9 cellular contexts compared by ENCODE assay signal in the genomic region with DNA sequence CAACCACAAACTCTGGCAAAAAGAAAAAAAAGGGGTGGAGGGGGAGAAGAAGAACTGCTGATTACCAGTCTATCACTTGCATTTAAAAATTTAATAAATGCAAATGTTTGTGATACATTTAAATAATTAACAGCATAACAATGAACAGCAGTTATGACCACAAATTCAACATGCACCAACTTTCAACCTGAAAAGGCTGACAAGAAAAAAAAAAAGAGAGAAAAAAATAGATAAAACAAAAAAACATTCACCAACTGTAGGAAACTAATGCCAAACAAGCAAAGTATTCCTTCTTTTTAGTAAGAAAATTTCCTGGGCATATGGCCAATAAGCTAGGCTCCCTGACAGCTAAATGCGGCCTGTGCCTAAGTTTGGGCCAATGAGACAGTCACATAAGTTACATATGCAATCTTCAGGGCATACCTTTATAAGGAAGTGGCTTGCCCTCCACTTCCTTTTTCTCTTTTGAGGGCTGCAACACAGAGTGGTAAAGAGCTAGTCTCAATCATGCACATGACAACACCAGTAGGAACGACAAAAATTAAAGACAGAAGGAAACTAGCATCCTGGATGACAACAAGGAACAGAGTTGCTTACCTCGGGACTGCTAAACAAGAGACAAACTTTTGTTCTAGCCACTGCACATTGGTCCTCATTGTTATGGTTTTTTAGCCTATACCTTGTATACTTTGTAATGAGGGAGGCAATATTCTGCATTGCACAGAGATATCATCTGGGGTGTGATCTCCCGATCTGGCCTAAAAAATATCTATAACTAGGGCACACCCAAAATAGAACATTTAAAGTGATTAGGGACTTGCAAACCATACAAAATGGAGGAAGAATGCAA. TPM values are rescaled to one million over a fixed set of nuclear protein-coding genes. Genes with fewer than 3 reads are reported as not detected.
A peak's percentile ranks its signal among the peaks of the same experiment; 100 is the strongest.
DNase-seq lines count a peak whose midpoint lies in the region; ATAC-seq, FAIRE-seq and TF ChIP-seq lines count a peak whose summit lies in the region.
"Had no signal": no experiment of that assay in that cellular context is flagged by ENCODE, and none has a peak within 500 bp of the region (broad histone marks: within the 10 kb centered on the region; RNA-seq: fewer than 3 reads in every experiment).

No MANE protein-coding gene starts in this region.

- ATAC-seq in GM19455 (IDR thresholded peaks at IDR 0.05; ENCODE audit: unreplicated experiment) (peak; percentile 71), HG03457 (IDR thresholded peaks at IDR 0.05; ENCODE audit: unreplicated experiment) (peak; percentile 66)

- H3K4me1 ChIP-seq in CD8-positive, alpha-beta memory T cell (ENCODE audit: insufficient read depth, low read length), result peaks cover 84% of the 10 kb centered on the region
- peaks cover 7% of the 10 kb centered on the region for H3K4me1 ChIP-seq in endothelial cell of umbilical vein (ENCODE audit: control insufficient read depth, extremely low read depth, insufficient read depth, low read length)

- dilution Hi-C loops in endothelial cell of umbilical vein (cut with MboI; ENCODE audit: extremely low pct_ligation_motif_present, low sequenced_read_pairs), result no loop called here

- TF ChIP-seq CTCF in endothelial cell of umbilical vein (IDR thresholded peaks at IDR 0.05; ENCODE audit: extremely low read depth in 1 of 2, insufficient read depth in 1 of 2, low read depth in 1 of 2, low read length in 2 of 2), result no peak

- peak overlapping the region; percentile 11 for H3K4me3 ChIP-seq in CD8-positive, alpha-beta memory T cell (ENCODE audit: low read length)
- H3K4me3 ChIP-seq in endothelial cell of umbilical vein (replicated peaks in 1 of 3; ENCODE audit: insufficient read depth in 1 of 3, low read depth in 1 of 3, low read length in 3 of 3), result no peak overlapping the region

- no peaks in the 10 kb centered on the region for H3K9me3 ChIP-seq in CD8-positive, alpha-beta memory T cell (ENCODE audit: low read length)
- no peaks in the 10 kb centered on the region for H3K9me3 ChIP-seq in endothelial cell of umbilical vein (replicated peaks; ENCODE audit: control insufficient read depth, insufficient read depth, low read length)

- intact Hi-C loops in endothelial cell of umbilical vein (cut with micrococcal nuclease), result no loop called here

- H3K27ac ChIP-seq in CD8-positive, alpha-beta memory T cell (ENCODE audit: low read depth, low read length), result peak overlapping the region; percentile 52
- H3K27ac ChIP-seq in endothelial cell of umbilical vein (ENCODE audit: insufficient read depth, low read depth, low read length), result no peak overlapping the region

- FAIRE-seq in endothelial cell of umbilical vein (lab: Jason Lieb, UNC), result no peak
- FAIRE-seq: frontal cortex had no signal

- peak; percentile 25 to 71 (median 69) for DNase-seq in CD8-positive, alpha-beta memory T cell
- peak; percentile 26 for DNase-seq in T-helper 9 cell
- peak; percentile 19 for DNase-seq in endothelial cell of umbilical vein (ENCODE audit: low read depth, low spot score)
- DNase-seq in renal cortical epithelial cell (ENCODE audit: low read depth), result peak; percentile 15
- no peak for DNase-seq in D341Med (ENCODE audit: low spot score)
- no peak for DNase-seq in NCI-H748 (lab: John Stamatoyannopoulos, UW; ENCODE audit: unreplicated experiment)

- TF ChIP-seq POLR2A in endothelial cell of umbilical vein (IDR thresholded peaks at IDR 0.05; ENCODE audit: low read depth, low read length), result no peak

- CTCF ChIA-PET in CD8-positive, alpha-beta memory T cell (lab: Charles Lee), result interaction anchor here (0.9 to 2.0 kb wide), 2 partner anchors 15 to 29 kb away, joined by 3 to 5 read pairs; a partner anchor contains a TSS
- CTCF ChIA-PET in endothelial cell of umbilical vein (lab: Charles Lee), result interaction anchor here (0.7 kb wide), 1 partner anchor 10 kb away, joined by 4 read pairs; no protein-coding TSS in a partner anchor

- peak overlapping the region; percentile 12 for H3K4me2 ChIP-seq in endothelial cell of umbilical vein (ENCODE audit: insufficient read depth, low read length)

- no peaks in the 10 kb centered on the region for H3K9me1 ChIP-seq in endothelial cell of umbilical vein (replicated peaks; ENCODE audit: control insufficient read depth, extremely low read depth, insufficient read depth, low read length)

- no peaks in the 10 kb centered on the region for H3K36me3 ChIP-seq in CD8-positive, alpha-beta memory T cell (ENCODE audit: insufficient read depth, low read length)
- H3K36me3 ChIP-seq in endothelial cell of umbilical vein (ENCODE audit: control insufficient read depth in 2 of 2, extremely low read depth in 1 of 2, insufficient read depth in 2 of 2, low read length in 2 of 2), result no peaks in the 10 kb centered on the region

- peaks cover 33 to 38% (median 35%) of the 10 kb centered on the region in 3 donors for H3K4me1 Mint-ChIP-seq in CD8-positive, alpha-beta memory T cell

- peaks cover 68% of the 10 kb centered on the region for H3K79me2 ChIP-seq in endothelial cell of umbilical vein (ENCODE audit: control insufficient read depth, insufficient read depth, low read length)

- H2AFZ ChIP-seq in endothelial cell of umbilical vein (ENCODE audit: low read depth, low read length), result no peak overlapping the region

- peaks cover 3 to 7% (median 3%) of the 10 kb centered on the region in 3 donors for H3K36me3 Mint-ChIP-seq in CD8-positive, alpha-beta memory T cell

- H3K27me3 ChIP-seq in CD8-positive, alpha-beta memory T cell (ENCODE audit: insufficient read depth, low read length, poor library complexity, severe bottlenecking), result no peaks in the 10 kb centered on the region
- no peaks in the 10 kb centered on the region for H3K27me3 ChIP-seq in endothelial cell of umbilical vein (ENCODE audit: control insufficient read depth in 2 of 2, insufficient read depth in 2 of 2, low read length in 2 of 2)

- BruUV-seq in endothelial cell of umbilical vein (replicated peaks; lab: Mats Ljungman, UMichigan), result no TSS peak

- no peak overlapping the region for H3K9ac ChIP-seq in endothelial cell of umbilical vein (replicated peaks; ENCODE audit: extremely low read depth, insufficient read depth, low read length)

- no peaks in the 10 kb centered on the region for H3K9me3 Mint-ChIP-seq in CD8-positive, alpha-beta memory T cell

- H3K27ac Mint-ChIP-seq in CD8-positive, alpha-beta memory T cell, result no peak overlapping the region

- POLR2A ChIA-PET in CD8-positive, alpha-beta memory T cell (lab: Charles Lee), result interaction anchor here (0.9 to 1.8 kb wide), 4 partner anchors 9 to 157 kb away, joined by 3 to 22 read pairs (median 10); a partner anchor contains a TSS
- POLR2A ChIA-PET in endothelial cell of umbilical vein (lab: Charles Lee), result no interaction called here

- peak overlapping the region; percentile 13 to 74 (median 64) for H3K4me3 Mint-ChIP-seq in CD8-positive, alpha-beta memory T cell

- no peaks in the 10 kb centered on the region for H3K27me3 Mint-ChIP-seq in CD8-positive, alpha-beta memory T cell

- peaks cover 2% of the 10 kb centered on the region for H4K20me1 ChIP-seq in endothelial cell of umbilical vein (replicated peaks; ENCODE audit: control insufficient read depth, extremely low read depth, insufficient read depth, low read length)

TF ChIP-seq in endothelial cell of umbilical vein, 7 proteins besides CTCF, POLR2A, EP300 and RAD21:
- TF ChIP-seq EZH2 (IDR thresholded peaks at IDR 0.05; ENCODE audit: borderline replicate concordance, low read depth, low read length, severe bottlenecking) (no peak), GATA2 (IDR thresholded peaks at IDR 0.05; ENCODE audit: insufficient read depth, insufficient read length, low read depth, low read length) (no peak), FOS (IDR thresholded peaks at IDR 0.05; ENCODE audit: borderline replicate concordance, insufficient read depth, low read length) (no peak), POLR2AphosphoS5 (IDR thresholded peaks at IDR 0.05; ENCODE audit: insufficient read depth, low read depth, low read length) (no peak), MYC (IDR thresholded peaks at IDR 0.05; ENCODE audit: low read depth, low read length) (no peak), JUN (IDR thresholded peaks at IDR 0.05; ENCODE audit: borderline replicate concordance, insufficient read depth, insufficient read length, low read depth) (no peak)
- TF ChIP-seq, protein P1, sequence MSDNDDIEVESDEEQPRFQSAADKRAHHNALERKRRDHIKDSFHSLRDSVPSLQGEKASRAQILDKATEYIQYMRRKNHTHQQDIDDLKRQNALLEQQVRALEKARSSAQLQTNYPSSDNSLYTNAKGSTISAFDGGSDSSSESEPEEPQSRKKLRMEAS (IDR thresholded peaks at IDR 0.05; ENCODE audit: insufficient read depth, insufficient read length), result no peak

RNA-seq across cellular contexts. Expression of a gene that starts 24.2 kb away (rescaled TPM):
- total RNA-seq in CD8-positive, alpha-beta memory T cell, result 10 to 100 TPM; 17.5 to 17.8 TPM
- 14.5 TPM for polyA plus RNA-seq in CD8-positive, alpha-beta memory T cell
- total RNA-seq in endothelial cell of umbilical vein (62.6 and 68.7 TPM in 2 replicates), renal cortical epithelial cell (51.4 and 72.0 TPM in 2 replicates)
- polyA plus RNA-seq in endothelial cell of umbilical vein, result 20.3 and 26.3 TPM in 2 replicates
- polyA plus RNA-seq in endothelial cell of umbilical vein (2011; cell fraction: cytosol; rRNA removed), result 20.3 and 21.4 TPM in 2 replicates
- 33.4 and 45.5 TPM in 2 replicates for polyA plus RNA-seq in endothelial cell of umbilical vein (2011; cell fraction: nucleus; rRNA removed)
- 31.9 and 51.6 TPM in 2 replicates for polyA plus RNA-seq in endothelial cell of umbilical vein (2012)
- 42.6 and 45.2 TPM in 2 replicates for polyA minus RNA-seq in endothelial cell of umbilical vein
- 13.9 TPM for polyA minus RNA-seq in endothelial cell of umbilical vein (2011; cell fraction: cytosol; rRNA and poly(A)+ RNA removed)
- 71.7 and 75.0 TPM in 2 replicates for polyA minus RNA-seq in endothelial cell of umbilical vein (2011; cell fraction: nucleus; rRNA and poly(A)+ RNA removed)

RNA-seq across cellular contexts. Expression of a gene that starts 28.8 kb away (rescaled TPM):
- total RNA-seq in CD8-positive, alpha-beta memory T cell, result 10 to 100 TPM; 18.5 to 19.2 TPM
- polyA plus RNA-seq in CD8-positive, alpha-beta memory T cell, result 44.5 TPM
- total RNA-seq in endothelial cell of umbilical vein, result 10.8 and 13.4 TPM in 2 replicates
- polyA plus RNA-seq in endothelial cell of umbilical vein, result 3.5 and 4.0 TPM in 2 replicates
- 3.9 and 4.3 TPM in 2 replicates for polyA plus RNA-seq in endothelial cell of umbilical vein (2011; cell fraction: cytosol; rRNA removed)
- polyA plus RNA-seq in endothelial cell of umbilical vein (2011; cell fraction: nucleus; rRNA removed), result 8.4 and 10.5 TPM in 2 replicates
- 6.1 and 7.7 TPM in 2 replicates for polyA plus RNA-seq in endothelial cell of umbilical vein (2012)
- 10.4 and 15.9 TPM in 2 replicates for polyA minus RNA-seq in endothelial cell of umbilical vein
- 12.6 TPM for polyA minus RNA-seq in endothelial cell of umbilical vein (2011; cell fraction: cytosol; rRNA and poly(A)+ RNA removed)
- polyA minus RNA-seq in endothelial cell of umbilical vein (2011; cell fraction: nucleus; rRNA and poly(A)+ RNA removed), result 12.1 and 15.1 TPM in 2 replicates
- 8.0 and 33.0 TPM in 2 replicates for total RNA-seq in renal cortical epithelial cell

Comparison
In these comparisons a context has a peak if more than half of its experiments do, and no peak if none do; other contexts are left out.
1. DNase-seq: peak in CD8-positive, alpha-beta memory T cell (5 of 5), T-helper 9 cell (single experiment), endothelial cell of umbilical vein (single experiment) and renal cortical epithelial cell (single experiment); none in D341Med (single experiment) and NCI-H748 (single experiment).